In genomic region chr6:170110201-170111140, GRCh38 we compare ENCODE assay signal across 18 cellular contexts.
DNase-seq lines count a peak whose midpoint lies in the region; ATAC-seq and TF ChIP-seq lines count a peak whose summit lies in the region.
"Had no signal": no experiment of that assay in that cellular context is flagged by ENCODE, and none has a peak within 500 bp of the region (broad histone marks: within the 10 kb centered on the region; RNA-seq: fewer than 3 reads in every experiment).

No MANE protein-coding gene starts in this region.

- H4K91ac ChIP-seq in neuronal stem cell (ENCODE audit: low read depth, low read length, poor library complexity): no peak overlapping the region

- no peak overlapping the region for H3K14ac ChIP-seq in neuronal stem cell (ENCODE audit: low read length)

- H3K4ac ChIP-seq in neuronal stem cell (ENCODE audit: low read length): no peak overlapping the region

- H3K4me3 Mint-ChIP-seq in activated naive CD4-positive, alpha-beta T cell treated with anti-CD3 and anti-CD28 coated beads, Interleukin-2, amount 10 ng/mL, durations not matched to agents 7 days and 5 days: no peak overlapping the region
- H3K4me3 Mint-ChIP-seq: CD4-positive, CD25-positive, alpha-beta regulatory T cell had no signal

- H3K9me3 ChIP-seq in neuronal stem cell (replicated peaks in 1 of 2; ENCODE audit: control insufficient read depth in 2 of 2, insufficient read depth in 1 of 2, low read depth in 1 of 2, low read length in 2 of 2): no peaks in the 10 kb centered on the region
- H3K9me3 ChIP-seq in upper lobe of left lung: no peaks in the 10 kb centered on the region
- H3K9me3 ChIP-seq: gastrocnemius medialis, HAP-1, lower lobe of right lung had no signal

- no peak for TF ChIP-seq POLR2A in upper lobe of left lung (IDR thresholded peaks at IDR 0.05)

- peaks cover 0 to 4% of the 10 kb centered on the region in 2 donors for H3K4me1 ChIP-seq in neuronal stem cell (ENCODE audit: control insufficient read depth in 2 of 2, insufficient read depth in 1 of 2, low read depth in 1 of 2, low read length in 2 of 2)
- H3K4me1 ChIP-seq in upper lobe of left lung: no peaks in the 10 kb centered on the region
- H3K4me1 ChIP-seq: breast epithelium, gastrocnemius medialis, HAP-1, lower lobe of right lung had no signal

- H3K27me3 Mint-ChIP-seq in activated naive CD4-positive, alpha-beta T cell treated with anti-CD3 and anti-CD28 coated beads, Interleukin-2, amount 10 ng/mL, durations not matched to agents 7 days and 5 days: peaks cover 53% of the 10 kb centered on the region
- H3K27me3 Mint-ChIP-seq: CD4-positive, CD25-positive, alpha-beta regulatory T cell had no signal

- H2AFZ ChIP-seq in neuronal stem cell (ENCODE audit: low read length): no peak overlapping the region

- TF ChIP-seq CTCF in coronary artery (IDR thresholded peaks at IDR 0.05): no peak
- no peak for TF ChIP-seq CTCF in upper lobe of left lung (IDR thresholded peaks at IDR 0.05)

- CTCF ChIA-PET in activated naive CD4-positive, alpha-beta T cell treated with anti-CD3 and anti-CD28 coated beads, Interleukin-2, amount 10 ng/mL, durations not matched to agents 7 days and 5 days (lab: Charles Lee): no interaction called here

- H3K18ac ChIP-seq in neuronal stem cell (ENCODE audit: low read length): peak overlapping the region; percentile 38

- H3K36me3 Mint-ChIP-seq in activated naive CD4-positive, alpha-beta T cell treated with anti-CD3 and anti-CD28 coated beads, Interleukin-2, amount 10 ng/mL, durations not matched to agents 7 days and 5 days: no peaks in the 10 kb centered on the region
- H3K36me3 Mint-ChIP-seq: CD4-positive, CD25-positive, alpha-beta regulatory T cell had no signal

- peak; percentile 14 for DNase-seq in activated naive CD4-positive, alpha-beta T cell treated with anti-CD3 and anti-CD28 coated beads, Interleukin-2, amount 10 ng/mL, durations not matched to agents 7 days and 5 days
- no peak for DNase-seq in activated naive CD4-positive, alpha-beta T cell treated with Interleukin-2 at 50 U/mL for 16 hours
- peak; percentile 69 for DNase-seq in coronary artery (ENCODE audit: low spot score)
- no peak for DNase-seq in neuronal stem cell (ENCODE audit: low spot score)
- peak; percentile 15 to 75 for DNase-seq in upper lobe of left lung
- no peak for DNase-seq in inferior parietal cortex (ENCODE audit: extremely low spot score)
- no peak for DNase-seq in HPDE6-E6E7 (ENCODE audit: extremely low spot score)
- no peak for DNase-seq in glomerular visceral epithelial cell (ENCODE audit: extremely low spot score)
- DNase-seq: activated CD4-positive, alpha-beta T cell treated with anti-CD3 and anti-CD28 coated beads, Interleukin-2, amount 50 U/mL, for 1 hour; CD4-positive, CD25-positive, alpha-beta regulatory T cell; DND-41; NCI-H1930 had no signal

- no peak overlapping the region for H3K27ac Mint-ChIP-seq in activated naive CD4-positive, alpha-beta T cell treated with anti-CD3 and anti-CD28 coated beads, Interleukin-2, amount 10 ng/mL, durations not matched to agents 7 days and 5 days
- H3K27ac Mint-ChIP-seq: CD4-positive, CD25-positive, alpha-beta regulatory T cell had no signal

- H3K9ac ChIP-seq in neuronal stem cell (ENCODE audit: low read depth, low read length, poor library complexity): no peak overlapping the region

- WGBS in neuronal stem cell (ENCODE audit: extremely low coverage in 2 of 2, insufficient read length in 2 of 2, insufficient replicate concordance in 1 of 2), 2 donors: no CpG with 5 or more reads among the region's 44 CpGs
- 89 to 91% methylated on average over 15 to 44 of the region's 44 CpGs for WGBS in upper lobe of left lung, 2 donors

- H3K36me3 ChIP-seq in neuronal stem cell (replicated peaks in 1 of 2; ENCODE audit: control insufficient read depth in 2 of 2, insufficient read depth in 2 of 2, low read length in 2 of 2): no peaks in the 10 kb centered on the region
- no peaks in the 10 kb centered on the region for H3K36me3 ChIP-seq in upper lobe of left lung
- H3K36me3 ChIP-seq: breast epithelium, gastrocnemius medialis, HAP-1, lower lobe of right lung had no signal

- no peak overlapping the region for H3K4me3 ChIP-seq in coronary artery
- H3K4me3 ChIP-seq in neuronal stem cell (ENCODE audit: low read length in 2 of 2): no peak overlapping the region
- H3K4me3 ChIP-seq in upper lobe of left lung: no peak overlapping the region
- H3K4me3 ChIP-seq: breast epithelium, gastrocnemius medialis, HAP-1, K562, lower lobe of right lung, smooth muscle cell had no signal

- H3K4me2 ChIP-seq in neuronal stem cell (ENCODE audit: insufficient read depth, low read length, poor library complexity, severe bottlenecking): no peak overlapping the region
- H3K4me2 ChIP-seq: smooth muscle cell had no signal

- H2BK15ac ChIP-seq in neuronal stem cell (ENCODE audit: low read length): no peak overlapping the region

- H3K27ac ChIP-seq in coronary artery (no peak overlapping the region), neuronal stem cell (replicated peaks; ENCODE audit: low read length) (no peak overlapping the region), upper lobe of left lung (no peak overlapping the region)
- H3K27ac ChIP-seq: breast epithelium, gastrocnemius medialis, lower lobe of right lung had no signal

- peak overlapping the region; percentile 37 for H3K23ac ChIP-seq in neuronal stem cell (ENCODE audit: low read depth, low read length, poor library complexity)

- ATAC-seq in upper lobe of left lung (ENCODE audit: low FRiP score in 2 of 2): no peak
- ATAC-seq: gastrocnemius medialis, K562, lower lobe of right lung had no signal

- no peak overlapping the region for H2BK120ac ChIP-seq in neuronal stem cell (ENCODE audit: low read depth, low read length)

- no peaks in the 10 kb centered on the region for H3K9me3 Mint-ChIP-seq in activated naive CD4-positive, alpha-beta T cell treated with anti-CD3 and anti-CD28 coated beads, Interleukin-2, amount 10 ng/mL, durations not matched to agents 7 days and 5 days

- H3K27me3 ChIP-seq in neuronal stem cell (ENCODE audit: control insufficient read depth in 3 of 3, insufficient read depth in 3 of 3, low read depth in 1 of 3, low read length in 3 of 3) (peaks cover 0 to 19% (median 0%) of the 10 kb centered on the region in 3 experiments), upper lobe of left lung (no peaks in the 10 kb centered on the region)
- H3K27me3 ChIP-seq: gastrocnemius medialis had no signal

- H3K79me1 ChIP-seq in neuronal stem cell (ENCODE audit: low read depth, low read length): no peaks in the 10 kb centered on the region

- H3K4me1 Mint-ChIP-seq in activated naive CD4-positive, alpha-beta T cell treated with anti-CD3 and anti-CD28 coated beads, Interleukin-2, amount 10 ng/mL, durations not matched to agents 7 days and 5 days: no peaks in the 10 kb centered on the region
- H3K4me1 Mint-ChIP-seq: CD4-positive, CD25-positive, alpha-beta regulatory T cell had no signal

- H4K8ac ChIP-seq in neuronal stem cell (ENCODE audit: low read depth, low read length): no peak overlapping the region

- H2BK5ac ChIP-seq in neuronal stem cell (ENCODE audit: low read length): peak overlapping the region; percentile 1

- H2AK5ac ChIP-seq in neuronal stem cell (ENCODE audit: low read depth, low read length): peak overlapping the region; percentile 38

- H2BK12ac ChIP-seq in neuronal stem cell (ENCODE audit: low read length): no peak overlapping the region

- TF ChIP-seq EP300 in upper lobe of left lung (IDR thresholded peaks at IDR 0.05): no peak

Comparison
In these comparisons a context has a peak if more than half of its experiments do, and no peak if none do; other contexts are left out.
1. DNase-seq: peak in activated naive CD4-positive, alpha-beta T cell treated with anti-CD3 and anti-CD28 coated beads, Interleukin-2, amount 10 ng/mL, durations not matched to agents 7 days and 5 days (single experiment), coronary artery (single experiment) and upper lobe of left lung (2 of 2); none in activated naive CD4-positive, alpha-beta T cell treated with Interleukin-2 at 50 U/mL for 16 hours (single experiment), neuronal stem cell (single experiment), inferior parietal cortex (single experiment), HPDE6-E6E7 (single experiment) and glomerular visceral epithelial cell (single experiment).